In genomic region chr7:124810605-124811004, GRCh38 we compare ENCODE assay signal across 21 cellular contexts. TPM values are rescaled to one million over a fixed set of nuclear protein-coding genes. Genes with fewer than 3 reads are reported as not detected.
DNase-seq lines count a peak whose midpoint lies in the region; ATAC-seq, FAIRE-seq and TF ChIP-seq lines count a peak whose summit lies in the region.
"Had no signal": no experiment of that assay in that cellular context is flagged by ENCODE, and none has a peak within 500 bp of the region (broad histone marks: within the 10 kb centered on the region; RNA-seq: fewer than 3 reads in every experiment).

No MANE protein-coding gene starts in this region.

- H3K36me3 ChIP-seq in HUES64 (ENCODE audit: insufficient read depth, low read length), result no peaks in the 10 kb centered on the region
- H3K36me3 ChIP-seq: BLaER1, HAP-1 had no signal

- H3K27ac Mint-ChIP-seq in neural crest cell (ENCODE audit: unreplicated experiment) (peak overlapping the region; percentile 38), CD14-positive monocyte (no peak overlapping the region)
- H3K27ac Mint-ChIP-seq in stimulated activated naive CD8-positive, alpha-beta T cell treated with anti-CD3 and anti-CD28 coated beads, Interleukin-15, amount 100 ng/mL, for 72 hours, result no peak overlapping the region
- H3K27ac Mint-ChIP-seq: CD4-positive, CD25-positive, alpha-beta regulatory T cell had no signal

- no peaks in the 10 kb centered on the region for H3K27me3 ChIP-seq in HUES64 (ENCODE audit: insufficient read depth, low read length)
- H3K27me3 ChIP-seq: BLaER1 had no signal

- H3K27me3 Mint-ChIP-seq in neural crest cell (ENCODE audit: low read depth), result no peaks in the 10 kb centered on the region
- H3K27me3 Mint-ChIP-seq in stimulated activated naive CD8-positive, alpha-beta T cell treated with anti-CD3 and anti-CD28 coated beads, Interleukin-15, amount 100 ng/mL, for 72 hours, result peaks cover 15% of the 10 kb centered on the region
- peaks cover 2 to 7% (median 3%) of the 10 kb centered on the region in 3 donors for H3K27me3 Mint-ChIP-seq in CD14-positive monocyte (ENCODE audit: low read depth in 3 of 3)

- no peaks in the 10 kb centered on the region for H3K36me3 Mint-ChIP-seq in neural crest cell (ENCODE audit: low read depth)
- H3K36me3 Mint-ChIP-seq in CD14-positive monocyte, result no peaks in the 10 kb centered on the region
- H3K36me3 Mint-ChIP-seq: CD4-positive, CD25-positive, alpha-beta regulatory T cell had no signal

- no peak for ATAC-seq in stimulated activated naive CD8-positive, alpha-beta T cell treated with anti-CD3 and anti-CD28 coated beads, Interleukin-15, amount 100 ng/mL, for 72 hours
- no peak for ATAC-seq in HG02938 (IDR thresholded peaks at IDR 0.05; ENCODE audit: unreplicated experiment)
- ATAC-seq: A549, HepG2 had no signal

- H3K27ac ChIP-seq in HUES64 (ENCODE audit: low read depth, low read length), result peak overlapping the region; percentile 68; the same call in 1 of the 2 replicates
- H3K27ac ChIP-seq: A549, BLaER1, GM23248, KMS-11 had no signal

- H3K4me3 Mint-ChIP-seq in neural crest cell, result no peak overlapping the region
- H3K4me3 Mint-ChIP-seq in stimulated activated naive CD8-positive, alpha-beta T cell treated with anti-CD3 and anti-CD28 coated beads, Interleukin-15, amount 100 ng/mL, for 72 hours, result no peak overlapping the region
- H3K4me3 Mint-ChIP-seq in CD14-positive monocyte, result no peak overlapping the region
- H3K4me3 Mint-ChIP-seq: CD4-positive, CD25-positive, alpha-beta regulatory T cell had no signal

- WGBS in HUES64, result 55% methylated on average over 3 of the region's 3 CpGs

- H3K4me1 ChIP-seq in HUES64 (ENCODE audit: insufficient read depth, low read length), result peaks cover 47% of the 10 kb centered on the region
- H3K4me1 ChIP-seq: A549, BLaER1 had no signal

- no peaks in the 10 kb centered on the region for H3K9me3 ChIP-seq in HUES64 (ENCODE audit: insufficient read depth, low read depth, low read length)
- H3K9me3 ChIP-seq: A549, BLaER1, HAP-1 had no signal

- intact Hi-C loops in CD14-positive monocyte (cut with micrococcal nuclease), result no loop called here

- peaks cover 4% of the 10 kb centered on the region for H3K9me3 Mint-ChIP-seq in neural crest cell
- H3K9me3 Mint-ChIP-seq in stimulated activated naive CD8-positive, alpha-beta T cell treated with anti-CD3 and anti-CD28 coated beads, Interleukin-15, amount 100 ng/mL, for 72 hours, result no peaks in the 10 kb centered on the region
- peaks cover 0 to 4% (median 0%) of the 10 kb centered on the region in 7 donors for H3K9me3 Mint-ChIP-seq in CD14-positive monocyte

- TF ChIP-seq CTCF in neural crest cell (conservative IDR thresholded peaks at IDR 0.05) (no peak), CD14-positive monocyte (IDR thresholded peaks at IDR 0.05) (no peak)

- H3K4me3 ChIP-seq in HUES64 (ENCODE audit: low read length), result no peak overlapping the region
- H3K4me3 ChIP-seq: A549, BLaER1, GM12878, GM23248, HAP-1 had no signal

- DNase-seq in frontal cortex (ENCODE audit: low spot score in 2 of 2) (no peak), neural crest cell (ENCODE audit: low read depth, low spot score) (no peak), superior temporal gyrus (ENCODE audit: extremely low spot score) (peak; percentile 44), NCI-H2196 treated with DMSO at 0.1 percent for 48 hours (lab: John Stamatoyannopoulos, UW; ENCODE audit: unreplicated experiment) (no peak), CD14-positive monocyte (ENCODE audit: low spot score) (no peak)
- DNase-seq in stimulated activated naive CD8-positive, alpha-beta T cell treated with anti-CD3 and anti-CD28 coated beads, Interleukin-15, amount 100 ng/mL, for 72 hours, result no peak
- DNase-seq: Calu3; CD4-positive, CD25-positive, alpha-beta regulatory T cell; DMS 273 treated with DMSO at 0.1 percent for 48 hours; DMS79; GM23248 had no signal

- FAIRE-seq in frontal cortex (lab: Jason Lieb, UNC), result peak; percentile 80
- FAIRE-seq: A549, GM12878, GM18507, HepG2 had no signal

- H3K4me1 Mint-ChIP-seq in neural crest cell, result peaks cover 18% of the 10 kb centered on the region
- no peaks in the 10 kb centered on the region for H3K4me1 Mint-ChIP-seq in stimulated activated naive CD8-positive, alpha-beta T cell treated with anti-CD3 and anti-CD28 coated beads, Interleukin-15, amount 100 ng/mL, for 72 hours
- H3K4me1 Mint-ChIP-seq in CD14-positive monocyte, result peaks cover 1% of the 10 kb centered on the region
- H3K4me1 Mint-ChIP-seq: CD4-positive, CD25-positive, alpha-beta regulatory T cell had no signal

- no peak overlapping the region for H3K9ac ChIP-seq in HUES64 (ENCODE audit: low read depth, low read length)
- H3K9ac ChIP-seq: BLaER1, GM23248, KMS-11 had no signal

RNA-seq across cellular contexts. Expression of gene GPR37, which starts 45.0 kb away (rescaled TPM):
- 4.8 TPM for polyA plus RNA-seq in HUES64 (2013, experiment 1 of 2)
- 5.2 TPM for polyA plus RNA-seq in HUES64 (2013, experiment 2 of 2)
- 39.1 TPM for total RNA-seq in frontal cortex
- total RNA-seq in neural crest cell, result 4.9 and 6.0 TPM in 2 replicates
- not detected for polyA plus RNA-seq in CD14-positive monocyte
- total RNA-seq: CD4-positive, CD25-positive, alpha-beta regulatory T cell; G401; GM12878; GM23248; HepG2 had no signal
- polyA plus RNA-seq: CD4-positive, CD25-positive, alpha-beta regulatory T cell; GM23248; HepG2 had no signal
